ENCODE assay signal across 8 cellular contexts in the genomic region with DNA sequence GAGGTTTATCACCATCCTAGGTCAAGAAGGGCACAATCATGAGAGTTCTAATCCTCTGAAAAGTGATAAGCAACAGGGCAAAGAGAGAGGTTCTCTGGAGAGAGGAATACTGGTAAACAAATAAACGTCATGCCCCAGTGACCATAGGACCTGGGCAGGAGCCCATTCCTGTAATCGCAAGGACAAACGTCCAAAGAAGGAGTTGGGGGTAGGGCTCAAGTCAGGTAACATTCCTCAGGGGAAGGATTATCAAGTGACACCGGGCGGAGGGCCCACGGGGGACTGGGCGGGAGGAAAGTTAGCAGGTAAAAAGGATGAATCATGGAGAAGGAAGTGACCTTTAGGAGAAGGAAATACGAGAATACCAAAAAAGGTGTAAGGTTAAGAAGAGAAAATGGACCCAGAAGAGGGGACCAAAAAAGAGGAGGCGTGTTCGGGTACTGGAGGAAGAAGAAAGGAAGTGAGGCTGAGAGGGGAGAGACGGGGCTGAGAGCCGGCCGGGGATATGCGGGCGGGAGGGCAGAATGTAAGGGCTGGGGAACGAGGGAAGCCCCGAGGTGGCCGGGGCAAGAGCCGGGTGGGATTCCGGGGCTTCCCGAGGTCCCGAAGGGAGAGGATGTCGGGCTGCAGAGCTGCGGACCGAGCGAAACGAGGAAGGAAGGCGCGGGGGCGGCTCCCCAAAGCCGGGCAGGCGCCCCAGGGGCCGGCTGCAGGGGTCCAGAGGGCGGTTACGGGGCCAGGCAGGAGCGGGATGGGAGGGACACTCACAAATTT. TPM values are rescaled to one million over a fixed set of nuclear protein-coding genes. Genes with fewer than 3 reads are reported as not detected.
DNase-seq lines count a peak whose midpoint lies in the region; ATAC-seq, FAIRE-seq and TF ChIP-seq lines count a peak whose summit lies in the region.

No MANE protein-coding gene starts in this region.

- no peaks in the 10 kb centered on the region for H3K9me2 ChIP-seq in GM23338 (ENCODE audit: insufficient read depth)

- H3K36me3 ChIP-seq in GM23338 (ENCODE audit: insufficient read depth) (peaks cover 14% of the 10 kb centered on the region; the same call in 1 of the 2 replicates), KOPT-K1 (ENCODE audit: insufficient read depth, low read length) (peaks cover 54% of the 10 kb centered on the region), keratinocyte (ENCODE audit: control insufficient read depth in 2 of 2, extremely low read depth in 1 of 2, insufficient read depth in 2 of 2, low read length in 2 of 2) (peaks cover 6 to 21% of the 10 kb centered on the region in 2 experiments)

- H3K4me1 ChIP-seq in GM23338 (ENCODE audit: insufficient read depth): peaks cover 45% of the 10 kb centered on the region
- peaks cover 22% of the 10 kb centered on the region for H3K4me1 ChIP-seq in keratinocyte (ENCODE audit: control insufficient read depth, extremely low read depth, insufficient read depth, low read length)

- peak overlapping the region; percentile 96 for H3K27ac Mint-ChIP-seq in GM23338
- H3K27ac Mint-ChIP-seq in T-helper 17 cell: peak overlapping the region; percentile 98
- H3K27ac Mint-ChIP-seq in MCF 10A (ENCODE audit: low read depth, unreplicated experiment): peak overlapping the region; percentile 99

- H2AFZ ChIP-seq in GM23338 (peak overlapping the region; percentile 23; the same call in 1 of the 2 replicates), keratinocyte (ENCODE audit: control insufficient read depth, low read length) (peak overlapping the region; percentile 80)

- peak overlapping the region; percentile 72 for H3K4me3 ChIP-seq in GM23338
- peak overlapping the region; percentile 76 to 91 (median 83) for H3K4me3 ChIP-seq in keratinocyte (ENCODE audit: control insufficient read depth in 2 of 3, extremely low read depth in 1 of 3, insufficient read depth in 2 of 3, low read depth in 1 of 3, low read length in 3 of 3)

- H3K9me3 ChIP-seq in KOPT-K1 (ENCODE audit: insufficient read depth, low read length, poor library complexity, severe bottlenecking) (no peaks in the 10 kb centered on the region), T-helper 17 cell (ENCODE audit: control insufficient read depth, low read length, poor library complexity, severe bottlenecking) (no peaks in the 10 kb centered on the region), keratinocyte (ENCODE audit: control insufficient read depth, low read depth, low read length) (no peaks in the 10 kb centered on the region)

- BruUV-seq in MCF 10A (replicated peaks; lab: Mats Ljungman, UMichigan): no TSS peak

- peak; percentile 66 for FAIRE-seq in keratinocyte (lab: Jason Lieb, UNC)

- H3K4me1 Mint-ChIP-seq in GM23338 (peaks cover 42% of the 10 kb centered on the region), T-helper 17 cell (peaks cover 42% of the 10 kb centered on the region), MCF 10A (ENCODE audit: insufficient read depth, unreplicated experiment) (peaks cover 25% of the 10 kb centered on the region)

- DNase-seq in GM10248 (ENCODE audit: extremely low spot score) (peak; percentile 51), GM23338 (ENCODE audit: low spot score) (peak; percentile 85), T-helper 17 cell (peak; percentile 21 to 45 (median 29)), MCF 10A (ENCODE audit: unreplicated experiment) (peak; percentile 82), keratinocyte (ENCODE audit: low read depth, low spot score) (no peak), middle frontal gyrus (ENCODE audit: extremely low spot score, low spot score) (no peak)
- peak; percentile 52 to 57 for DNase-seq in stimulated activated CD4-positive, alpha-beta T cell treated with anti-CD3 and anti-CD28 coated beads, Interleukin-2, amount 100 ng/mL, for 48 hours

- peaks cover 49% of the 10 kb centered on the region for H3K79me2 ChIP-seq in GM23338 (replicated peaks; ENCODE audit: insufficient read depth)
- H3K79me2 ChIP-seq in keratinocyte (ENCODE audit: control insufficient read depth, insufficient read depth, low read length): peaks cover 53% of the 10 kb centered on the region

- H3K27me3 ChIP-seq in GM23338 (ENCODE audit: insufficient read depth) (no peaks in the 10 kb centered on the region), keratinocyte (ENCODE audit: control insufficient read depth, extremely low read depth, insufficient read depth, low read length) (no peaks in the 10 kb centered on the region)

- H3K9me3 Mint-ChIP-seq in GM23338 (no peaks in the 10 kb centered on the region), MCF 10A (ENCODE audit: unreplicated experiment) (no peaks in the 10 kb centered on the region)

- intact Hi-C loops in MCF 10A (cut with micrococcal nuclease): loop anchor here (2.0 kb wide), 1 partner anchor 19 kb away; a partner anchor contains a TSS

- H4K20me1 ChIP-seq in GM23338 (replicated peaks; ENCODE audit: insufficient read depth) (peaks cover 12% of the 10 kb centered on the region), keratinocyte (ENCODE audit: control insufficient read depth, extremely low read depth, insufficient read depth, low read length) (peaks cover 6% of the 10 kb centered on the region)

- H3K9ac ChIP-seq in keratinocyte (ENCODE audit: control insufficient read depth, extremely low read depth, insufficient read depth, low read length): peak overlapping the region; percentile 93

- POLR2A ChIA-PET in GM10248 (lab: Yijun Ruan, JAX): interaction anchor here (1.0 to 1.4 kb wide), 3 partner anchors 14 to 26 kb away, joined by 3 to 9 read pairs (median 7); a partner anchor contains a TSS
- POLR2A ChIA-PET in MCF 10A (lab: Yijun Ruan, JAX): interaction anchor here (0.7 to 15.9 kb wide), 26 partner anchors 15 to 491 kb away, joined by 3 to 385 read pairs (median 6); a partner anchor contains a TSS

- H3K36me3 Mint-ChIP-seq in GM23338 (ENCODE audit: low read depth) (peaks cover 24% of the 10 kb centered on the region), T-helper 17 cell (ENCODE audit: low read depth) (peaks cover 10% of the 10 kb centered on the region), MCF 10A (ENCODE audit: insufficient read depth, unreplicated experiment) (peaks cover 58% of the 10 kb centered on the region)

- no peaks in the 10 kb centered on the region for H3K9me1 ChIP-seq in keratinocyte (ENCODE audit: control insufficient read depth, extremely low read depth, insufficient read depth, low read length)

- H3K4me2 ChIP-seq in GM23338 (peak overlapping the region; percentile 80), keratinocyte (ENCODE audit: control insufficient read depth, extremely low read depth, insufficient read depth, low read depth, low read length) (peak overlapping the region; percentile 92)

- H3K27ac ChIP-seq in GM23338 (ENCODE audit: low read depth): peak overlapping the region; percentile 91
- peak overlapping the region; percentile 92 for H3K27ac ChIP-seq in KOPT-K1 (ENCODE audit: low read depth, low read length, poor library complexity, severe bottlenecking)
- H3K27ac ChIP-seq in keratinocyte (ENCODE audit: control insufficient read depth, insufficient read depth, low read length): peak overlapping the region; percentile 83

- CTCF ChIA-PET in GM10248 (lab: Yijun Ruan, JAX) (interaction anchor here (0.6 to 17.1 kb wide), 31 partner anchors 15 to 354 kb away, joined by 3 to 442 read pairs (median 6); a partner anchor contains a TSS), MCF 10A (lab: Yijun Ruan, JAX) (interaction anchor here (0.5 to 17.3 kb wide), 33 partner anchors 10 to 1402 kb away, joined by 3 to 465 read pairs (median 4); a partner anchor contains a TSS)

- H3K4me3 Mint-ChIP-seq in GM23338: peak overlapping the region; percentile 98
- peak overlapping the region; percentile 100 for H3K4me3 Mint-ChIP-seq in T-helper 17 cell
- H3K4me3 Mint-ChIP-seq in MCF 10A (ENCODE audit: unreplicated experiment): peak overlapping the region; percentile 96

- TF ChIP-seq CTCF in GM10248 (IDR thresholded peaks at IDR 0.05; ENCODE audit: control extremely low read depth, extremely low read depth, low read depth, missing control alignments): no peak
- TF ChIP-seq CTCF in GM23338 (conservative IDR thresholded peaks at IDR 0.05; ENCODE audit: low read depth in 2 of 2): no peak
- no peak for TF ChIP-seq CTCF in MCF 10A (IDR thresholded peaks at IDR 0.05; ENCODE audit: unreplicated experiment)
- TF ChIP-seq CTCF in keratinocyte (optimal IDR thresholded peaks at IDR 0.05 in 1 of 3, IDR thresholded peaks at IDR 0.05 in 1 of 3, conservative IDR thresholded peaks at IDR 0.05 in 1 of 3; ENCODE audit: extremely low read depth in 1 of 3, insufficient read depth in 2 of 3, low read length in 3 of 3): no peak

- H3K27me3 Mint-ChIP-seq in GM23338 (ENCODE audit: insufficient read depth, low read depth, poor library complexity) (peaks cover 8% of the 10 kb centered on the region), T-helper 17 cell (no peaks in the 10 kb centered on the region), MCF 10A (ENCODE audit: insufficient read depth, unreplicated experiment) (no peaks in the 10 kb centered on the region)

- ATAC-seq in GM23338 (peak; percentile 57), T-helper 17 cell (peak; percentile 36)

- peaks cover 11% of the 10 kb centered on the region; the same call in 1 of the 2 replicates for H3F3A ChIP-seq in GM23338 (replicated peaks; ENCODE audit: low read depth)

- dilution Hi-C loops in keratinocyte (cut with MboI; ENCODE audit: extremely low pct_ligation_motif_present, low sequenced_read_pairs): no loop called here

RNA-seq across cellular contexts. Expression of a gene that starts 0.6 kb away (rescaled TPM):
- total RNA-seq in GM23338 (2014; rRNA removed; shearing (Covaris generic)): 97.0 and 104 TPM in 2 replicates
- polyA plus RNA-seq in GM23338 (2016; fragmentation: Nextera tagmentation; extraction: Ambion mirVana) (42.9 and 43.5 TPM in 2 replicates), keratinocyte (64.7 to 130 TPM (median 72.0 TPM) in 3 replicates)
- total RNA-seq in T-helper 17 cell (100 to 1,000 TPM; 256 to 327 TPM), MCF 10A (2022) (203 and 228 TPM in 2 replicates)
- 91.7 TPM for polyA plus RNA-seq in keratinocyte (2011; ENCODE audit: low read depth)
- 67.7 and 75.4 TPM in 2 replicates for polyA plus RNA-seq in keratinocyte (2011; cell fraction: cytosol; rRNA removed)
- 293 and 301 TPM in 2 replicates for polyA plus RNA-seq in keratinocyte (2011; cell fraction: nucleus; rRNA removed)
- 95.0 and 130 TPM in 2 replicates for polyA plus RNA-seq in keratinocyte (2012; ENCODE audit: low replicate concordance)
- 205 to 374 TPM (median 259 TPM) in 3 replicates for polyA minus RNA-seq in keratinocyte
- polyA minus RNA-seq in keratinocyte (2011; cell fraction: cytosol; rRNA and poly(A)+ RNA removed): 93.6 TPM
- polyA minus RNA-seq in keratinocyte (2011; cell fraction: nucleus; rRNA and poly(A)+ RNA removed): 223 and 351 TPM in 2 replicates

RNA-seq across cellular contexts. Expression of a gene that starts 18.4 kb away (rescaled TPM):
- 74.6 and 90.0 TPM in 2 replicates for total RNA-seq in GM23338 (2014; rRNA removed; shearing (Covaris generic))
- polyA plus RNA-seq in GM23338 (2016; fragmentation: Nextera tagmentation; extraction: Ambion mirVana): 59.2 and 59.3 TPM in 2 replicates
- 10 to 100 TPM; 67.7 to 79.2 TPM for total RNA-seq in T-helper 17 cell
- total RNA-seq in MCF 10A (2022): 83.5 and 85.6 TPM in 2 replicates
- 93.6 to 97.4 TPM (median 96.0 TPM) in 3 replicates for polyA plus RNA-seq in keratinocyte
- polyA plus RNA-seq in keratinocyte (2011; ENCODE audit: low read depth): 55.2 TPM
- 86.5 and 89.9 TPM in 2 replicates for polyA plus RNA-seq in keratinocyte (2011; cell fraction: cytosol; rRNA removed)
- polyA plus RNA-seq in keratinocyte (2011; cell fraction: nucleus; rRNA removed): 136 and 143 TPM in 2 replicates
- polyA plus RNA-seq in keratinocyte (2012; ENCODE audit: low replicate concordance): 54.2 and 57.6 TPM in 2 replicates
- 86.2 to 94.1 TPM (median 89.9 TPM) in 3 replicates for polyA minus RNA-seq in keratinocyte
- 50.8 TPM for polyA minus RNA-seq in keratinocyte (2011; cell fraction: cytosol; rRNA and poly(A)+ RNA removed)
- polyA minus RNA-seq in keratinocyte (2011; cell fraction: nucleus; rRNA and poly(A)+ RNA removed): 24.4 and 41.6 TPM in 2 replicates

RNA-seq across cellular contexts. Expression of a gene that starts 18.6 kb away (rescaled TPM):
- total RNA-seq in GM23338 (2014; rRNA removed; shearing (Covaris generic)): 30.6 and 34.6 TPM in 2 replicates
- polyA plus RNA-seq in GM23338 (2016; fragmentation: Nextera tagmentation; extraction: Ambion mirVana) (18.6 and 20.4 TPM in 2 replicates), keratinocyte (8.9 to 11.1 TPM (median 10.2 TPM) in 3 replicates)
- total RNA-seq in T-helper 17 cell (10 to 100 TPM; 17.2 to 17.8 TPM), MCF 10A (2022) (12.5 and 13.3 TPM in 2 replicates)
- 3.4 TPM for polyA plus RNA-seq in keratinocyte (2011; ENCODE audit: low read depth)
- polyA plus RNA-seq in keratinocyte (2011; cell fraction: cytosol; rRNA removed): 5.1 and 8.9 TPM in 2 replicates
- 19.4 and 22.7 TPM in 2 replicates for polyA plus RNA-seq in keratinocyte (2011; cell fraction: nucleus; rRNA removed)
- 4.5 and 8.1 TPM in 2 replicates for polyA plus RNA-seq in keratinocyte (2012; ENCODE audit: low replicate concordance)
- polyA minus RNA-seq in keratinocyte: 4.7 to 16.0 TPM (median 5.3 TPM) in 3 replicates
- 9.2 TPM for polyA minus RNA-seq in keratinocyte (2011; cell fraction: cytosol; rRNA and poly(A)+ RNA removed)
- 7.0 and 7.4 TPM in 2 replicates for polyA minus RNA-seq in keratinocyte (2011; cell fraction: nucleus; rRNA and poly(A)+ RNA removed)

RNA-seq across cellular contexts. Expression of a gene that starts 33.0 kb away (rescaled TPM):
- total RNA-seq in GM23338 (2014; rRNA removed; shearing (Covaris generic)): 28.7 and 46.6 TPM in 2 replicates
- polyA plus RNA-seq in GM23338 (2016; fragmentation: Nextera tagmentation; extraction: Ambion mirVana) (17.9 and 24.7 TPM in 2 replicates), keratinocyte (9.7 to 17.1 TPM (median 13.5 TPM) in 3 replicates)
- total RNA-seq in T-helper 17 cell (10 to 100 TPM; 77.6 to 82.2 TPM), MCF 10A (2022) (21.2 and 22.1 TPM in 2 replicates)
- polyA plus RNA-seq in keratinocyte (2011; ENCODE audit: low read depth): 44.0 TPM
- polyA plus RNA-seq in keratinocyte (2011; cell fraction: cytosol; rRNA removed): 3.7 and 6.5 TPM in 2 replicates
- 66.6 and 68.3 TPM in 2 replicates for polyA plus RNA-seq in keratinocyte (2011; cell fraction: nucleus; rRNA removed)
- 8.1 and 44.0 TPM in 2 replicates for polyA plus RNA-seq in keratinocyte (2012; ENCODE audit: low replicate concordance)
- polyA minus RNA-seq in keratinocyte: 8.9 to 10.0 TPM (median 9.6 TPM) in 3 replicates
- polyA minus RNA-seq in keratinocyte (2011; cell fraction: cytosol; rRNA and poly(A)+ RNA removed): 8.6 TPM
- 14.1 and 23.7 TPM in 2 replicates for polyA minus RNA-seq in keratinocyte (2011; cell fraction: nucleus; rRNA and poly(A)+ RNA removed)

Comparison
In these comparisons a context has a peak if more than half of its experiments do, and no peak if none do; other contexts are left out.
1. DNase-seq: peak in GM10248 (single experiment), GM23338 (single experiment), T-helper 17 cell (3 of 3), MCF 10A (single experiment) and stimulated activated CD4-positive, alpha-beta T cell treated with anti-CD3 and anti-CD28 coated beads, Interleukin-2, amount 100 ng/mL, for 48 hours (2 of 2); none in keratinocyte (single experiment) and middle frontal gyrus (single experiment).
2. Peak in every context shown above with its lines, with median percentiles within 50 percentile points of each other: H3K27ac ChIP-seq, H3K27ac Mint-ChIP-seq and H3K4me3 Mint-ChIP-seq.